22 cellular contexts compared by ENCODE assay signal in the genomic region with DNA sequence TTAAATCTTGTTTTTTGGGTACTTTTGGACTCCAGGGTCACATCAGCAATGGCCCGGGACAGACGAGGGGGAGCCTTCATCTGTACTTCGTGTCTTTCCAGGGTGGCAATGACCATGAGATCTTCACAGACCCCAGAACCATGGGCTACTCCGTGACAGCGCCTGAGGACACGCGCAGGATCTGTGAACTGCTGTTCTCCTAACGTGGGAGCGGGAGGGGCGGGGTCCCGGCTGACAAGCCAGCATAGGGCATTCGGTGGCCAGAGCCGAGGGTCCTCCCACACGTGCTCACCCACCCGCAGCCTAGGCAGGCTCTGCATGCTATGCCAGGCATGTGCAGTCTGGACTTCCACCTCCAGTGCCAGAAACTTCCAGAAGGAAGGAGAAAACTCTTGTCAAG. TPM values are rescaled to one million over a fixed set of nuclear protein-coding genes. Genes with fewer than 3 reads are reported as not detected.
DNase-seq lines count a peak whose midpoint lies in the region; ATAC-seq and TF ChIP-seq lines count a peak whose summit lies in the region.
"Had no signal": no experiment of that assay in that cellular context is flagged by ENCODE, and none has a peak within 500 bp of the region (broad histone marks: within the 10 kb centered on the region; RNA-seq: fewer than 3 reads in every experiment).

No MANE protein-coding gene starts in this region.

- no peak overlapping the region for H3K9ac ChIP-seq in SK-N-SH
- H3K9ac ChIP-seq in SK-N-MC (ENCODE audit: insufficient read length), result no peak overlapping the region

- H3K9me3 Mint-ChIP-seq in osteocyte (ENCODE audit: unreplicated experiment) (no peaks in the 10 kb centered on the region), type B pancreatic cell (no peaks in the 10 kb centered on the region)
- H3K9me3 Mint-ChIP-seq: stimulated activated effector memory CD8-positive, alpha-beta T cell treated with anti-CD3 and anti-CD28 coated beads, Interleukin-12 subunit alpha, Interleukin-12 subunit beta, amount 100 ng/mL, for 72 hours; T-helper 2 cell treated with Interferon-gamma antibody and Interleukin-4, amounts not matched to agents 5 μg/mL and 100 μg/mL, for 36 hours had no signal

- peaks cover 54% of the 10 kb centered on the region for H3F3A ChIP-seq in SK-N-SH (replicated peaks; ENCODE audit: insufficient read depth)

- H3K9me2 ChIP-seq in SK-N-SH, result no peaks in the 10 kb centered on the region

- DNase-seq in SK-N-SH (peak; percentile 19), SK-N-MC (ENCODE audit: low read depth, low spot score) (no peak), osteocyte (ENCODE audit: extremely low spot score, unreplicated experiment) (peak; percentile 81), sigmoid colon (no peak), type B pancreatic cell (ENCODE audit: extremely low spot score, unreplicated experiment) (no peak)
- DNase-seq: activated CD4-positive, CD25-positive, alpha-beta regulatory T cell; activated effector memory CD4-positive, alpha-beta T cell treated with Interleukin-2 at 50 U/mL for 16 hours; anterior cingulate cortex; C1 segment of cervical spinal cord; DMS153; IMR-90; left colon; NCI-H2029; NCI-H446 treated with DMSO at 0.1 percent for 48 hours; SHP77; small intestine; trophoblast cell had no signal

- no peak overlapping the region for H3K4me2 ChIP-seq in SK-N-SH

- peak overlapping the region; percentile 2 to 23; a peak in 2 of 4 replicates for H3K27ac ChIP-seq in SK-N-SH (ENCODE audit: low read depth in 2 of 2, low read length in 1 of 2)
- H3K27ac ChIP-seq in SK-N-MC, result peak overlapping the region; percentile 78
- no peak overlapping the region for H3K27ac ChIP-seq in sigmoid colon
- H3K27ac ChIP-seq: 22Rv1 had no signal

- H3K27me3 ChIP-seq in SK-N-SH (ENCODE audit: insufficient read depth), result no peaks in the 10 kb centered on the region
- no peaks in the 10 kb centered on the region for H3K27me3 ChIP-seq in sigmoid colon

- H3K36me3 ChIP-seq in SK-N-SH (replicated peaks in 1 of 2; ENCODE audit: control insufficient read depth in 1 of 2, insufficient read depth in 2 of 2, low read length in 1 of 2) (peaks cover 12 to 27% of the 10 kb centered on the region in 2 experiments), SK-N-MC (ENCODE audit: insufficient read depth, low read length) (peaks cover 46% of the 10 kb centered on the region; the same call in 1 of the 2 replicates), sigmoid colon (peaks cover 0 to 38% (median 4%) of the 10 kb centered on the region in 4 donors)

- no peak for TF ChIP-seq POLR2A in sigmoid colon (IDR thresholded peaks at IDR 0.05)

- no peaks in the 10 kb centered on the region for H3K27me3 Mint-ChIP-seq in osteocyte (ENCODE audit: unreplicated experiment)
- no peaks in the 10 kb centered on the region for H3K27me3 Mint-ChIP-seq in type B pancreatic cell

- 83% methylated on average over 5 of the region's 15 CpGs for WGBS in SK-N-SH (ENCODE audit: low lambda C conversion rate)
- 91 to 94% methylated on average over 15 of the region's 15 CpGs for WGBS in sigmoid colon, 2 donors

- H3K36me3 Mint-ChIP-seq in osteocyte (ENCODE audit: unreplicated experiment) (peaks cover 12% of the 10 kb centered on the region), type B pancreatic cell (peaks cover 19% of the 10 kb centered on the region)

- TF ChIP-seq CTCF in SK-N-SH (IDR thresholded peaks at IDR 0.05) (no peak), osteocyte (IDR thresholded peaks at IDR 0.05) (no peak), sigmoid colon (IDR thresholded peaks at IDR 0.05) (no peak), type B pancreatic cell (conservative IDR thresholded peaks at IDR 0.05) (no peak)

- H3K4me1 ChIP-seq in SK-N-SH (ENCODE audit: control insufficient read depth in 1 of 2, insufficient read depth in 2 of 2, low read depth in 1 of 2, low read length in 1 of 2), result peaks cover 13 to 21% of the 10 kb centered on the region in 2 experiments; a peak in 3 of 4 replicates
- no peaks in the 10 kb centered on the region for H3K4me1 ChIP-seq in sigmoid colon

- H3K4me1 Mint-ChIP-seq in osteocyte (ENCODE audit: unreplicated experiment) (peaks cover 14% of the 10 kb centered on the region), type B pancreatic cell (ENCODE audit: unreplicated experiment) (peaks cover 5% of the 10 kb centered on the region)

- peaks cover 35% of the 10 kb centered on the region; the same call in 1 of the 2 replicates for H3K79me2 ChIP-seq in SK-N-SH (ENCODE audit: insufficient read depth)

- peaks cover 40% of the 10 kb centered on the region for H4K20me1 ChIP-seq in SK-N-SH (ENCODE audit: insufficient read depth)

- no peak for TF ChIP-seq EP300 in SK-N-SH (IDR thresholded peaks at IDR 0.05; ENCODE audit: borderline replicate concordance in 1 of 2, low read depth in 1 of 2, low read length in 1 of 2)
- TF ChIP-seq EP300 in sigmoid colon (IDR thresholded peaks at IDR 0.05), result no peak

- H3K9me3 ChIP-seq in SK-N-SH, result no peaks in the 10 kb centered on the region
- no peaks in the 10 kb centered on the region for H3K9me3 ChIP-seq in SK-N-MC (ENCODE audit: low read depth, low read length)
- H3K9me3 ChIP-seq in sigmoid colon, result no peaks in the 10 kb centered on the region

- ATAC-seq in SK-N-SH treated with all-trans-retinoic acid at 6 μM for 48 hours, result no peak
- ATAC-seq: left colon; stimulated activated effector memory CD8-positive, alpha-beta T cell treated with anti-CD3 and anti-CD28 coated beads, Interleukin-12 subunit alpha, Interleukin-12 subunit beta, amount 100 ng/mL, for 72 hours had no signal

- H3K4me3 ChIP-seq in SK-N-SH (ENCODE audit: low read depth in 2 of 2, low read length in 1 of 2), result no peak overlapping the region
- no peak overlapping the region for H3K4me3 ChIP-seq in SK-N-MC
- H3K4me3 ChIP-seq in sigmoid colon, result no peak overlapping the region

- CTCF ChIA-PET in SK-N-SH (lab: Yijun Ruan, JAX), result no interaction called here

- POLR2A ChIA-PET in SK-N-SH (lab: Yijun Ruan, JAX), result no interaction called here

- no peak for TF ChIP-seq RAD21 in SK-N-SH (IDR thresholded peaks at IDR 0.05; ENCODE audit: low read length)

- no peak overlapping the region for H2AFZ ChIP-seq in SK-N-SH (ENCODE audit: low read depth)

- no peak overlapping the region for H3K27ac Mint-ChIP-seq in osteocyte (ENCODE audit: unreplicated experiment)
- no peak overlapping the region for H3K27ac Mint-ChIP-seq in type B pancreatic cell
- H3K27ac Mint-ChIP-seq: stimulated activated effector memory CD8-positive, alpha-beta T cell treated with anti-CD3 and anti-CD28 coated beads, Interleukin-12 subunit alpha, Interleukin-12 subunit beta, amount 100 ng/mL, for 72 hours; T-helper 2 cell treated with Interferon-gamma antibody and Interleukin-4, amounts not matched to agents 5 μg/mL and 100 μg/mL, for 36 hours had no signal

- no peak overlapping the region for H3K4me3 Mint-ChIP-seq in osteocyte (ENCODE audit: unreplicated experiment)
- H3K4me3 Mint-ChIP-seq in type B pancreatic cell, result no peak overlapping the region
- H3K4me3 Mint-ChIP-seq: stimulated activated effector memory CD8-positive, alpha-beta T cell treated with anti-CD3 and anti-CD28 coated beads, Interleukin-12 subunit alpha, Interleukin-12 subunit beta, amount 100 ng/mL, for 72 hours; T-helper 2 cell treated with Interferon-gamma antibody and Interleukin-4, amounts not matched to agents 5 μg/mL and 100 μg/mL, for 36 hours had no signal

- intact Hi-C loops in sigmoid colon (cut with DNase I), result no loop called here

TF ChIP-seq in SK-N-SH, 30 proteins besides CTCF, POLR2A, EP300 and RAD21 (continues in another document):
- TF ChIP-seq MEF2A (IDR thresholded peaks at IDR 0.05; ENCODE audit: borderline replicate concordance, low read depth) (no peak), RCOR1 (IDR thresholded peaks at IDR 0.05; ENCODE audit: low read length) (no peak), SMC3 (IDR thresholded peaks at IDR 0.05; ENCODE audit: low read depth, low read length) (no peak), NFIC (IDR thresholded peaks at IDR 0.05; ENCODE audit: borderline replicate concordance) (no peak)

TF ChIP-seq in SK-N-SH treated with all-trans-retinoic acid at 6 μM for 48 hours, 23 proteins besides CTCF, POLR2A, EP300 and RAD21 (continues in another document):
- TF ChIP-seq, protein P1, sequence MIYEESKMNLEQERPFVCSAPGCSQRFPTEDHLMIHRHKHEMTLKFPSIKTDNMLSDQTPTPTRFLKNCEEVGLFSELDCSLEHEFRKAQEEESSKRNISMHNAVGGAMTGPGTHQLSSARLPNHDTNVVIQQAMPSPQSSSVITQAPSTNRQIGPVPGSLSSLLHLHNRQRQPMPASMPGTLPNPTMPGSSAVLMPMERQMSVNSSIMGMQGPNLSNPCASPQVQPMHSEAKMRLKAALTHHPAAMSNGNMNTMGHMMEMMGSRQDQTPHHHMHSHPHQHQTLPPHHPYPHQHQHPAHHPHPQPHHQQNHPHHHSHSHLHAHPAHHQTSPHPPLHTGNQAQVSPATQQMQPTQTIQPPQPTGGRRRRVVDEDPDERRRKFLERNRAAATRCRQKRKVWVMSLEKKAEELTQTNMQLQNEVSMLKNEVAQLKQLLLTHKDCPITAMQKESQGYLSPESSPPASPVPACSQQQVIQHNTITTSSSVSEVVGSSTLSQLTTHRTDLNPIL (CRISPR knock-in tag; IDR thresholded peaks at IDR 0.05; ENCODE audit: low read depth), result no peak

RNA-seq across cellular contexts. Expression of gene CARHSP1, which starts 21.2 kb away (rescaled TPM):
- 60.6 and 93.6 TPM in 2 replicates for polyA plus RNA-seq in SK-N-SH (2012; rRNA removed)
- 41.7 and 53.3 TPM in 2 replicates for polyA plus RNA-seq in SK-N-SH (2012; cell fraction: cytosol; rRNA removed)
- polyA plus RNA-seq in SK-N-SH (2012; cell fraction: nucleus; rRNA removed), result 56.6 and 82.5 TPM in 2 replicates
- total RNA-seq in osteocyte, result 69.6 and 70.2 TPM in 2 replicates
- 10 to 100 TPM; 32.1 to 79.5 (median 52.8) TPM for total RNA-seq in sigmoid colon
- 100 to 1,000 TPM; 121 to 154 (median 134) TPM for polyA plus RNA-seq in sigmoid colon
- 84.6 and 88.0 TPM in 2 replicates for total RNA-seq in type B pancreatic cell (ENCODE audit: low replicate concordance)

RNA-seq across cellular contexts. Expression of gene LITAFD, which starts 34.5 kb away (rescaled TPM):
- not detected in 2 replicates for polyA plus RNA-seq in SK-N-SH (2012; rRNA removed)
- not detected in 2 replicates for polyA plus RNA-seq in SK-N-SH (2012; cell fraction: cytosol; rRNA removed)
- not detected in 2 replicates for polyA plus RNA-seq in SK-N-SH (2012; cell fraction: nucleus; rRNA removed)
- not detected in 2 replicates for total RNA-seq in osteocyte
- total RNA-seq in sigmoid colon, result not detected
- polyA plus RNA-seq in sigmoid colon, result not detected
- total RNA-seq in type B pancreatic cell (ENCODE audit: low replicate concordance), result not detected in 2 replicates
- total RNA-seq: IMR-90, left colon, omental fat pad had no signal
- polyA plus RNA-seq: IMR-90, small intestine had no signal

RNA-seq across cellular contexts. Expression of gene PMM2, which starts 50.0 kb away (rescaled TPM):
- polyA plus RNA-seq in SK-N-SH (2012; rRNA removed) (24.3 and 27.6 TPM in 2 replicates), sigmoid colon (10 to 100 TPM; 29.8 to 52.4 (median 33.6) TPM)
- 23.4 and 28.8 TPM in 2 replicates for polyA plus RNA-seq in SK-N-SH (2012; cell fraction: cytosol; rRNA removed)
- polyA plus RNA-seq in SK-N-SH (2012; cell fraction: nucleus; rRNA removed), result 47.6 and 49.7 TPM in 2 replicates
- total RNA-seq in osteocyte (42.9 and 45.3 TPM in 2 replicates), sigmoid colon (10 to 100 TPM; 13.6 to 22.1 (median 18.4) TPM), type B pancreatic cell (ENCODE audit: low replicate concordance) (35.5 and 64.3 TPM in 2 replicates)

RNA-seq across cellular contexts. Expression of gene TMEM186, which starts 50.2 kb away (rescaled TPM):
- polyA plus RNA-seq in SK-N-SH (2012; rRNA removed), result 13.2 and 18.2 TPM in 2 replicates
- 16.1 and 16.8 TPM in 2 replicates for polyA plus RNA-seq in SK-N-SH (2012; cell fraction: cytosol; rRNA removed)
- 15.9 and 16.9 TPM in 2 replicates for polyA plus RNA-seq in SK-N-SH (2012; cell fraction: nucleus; rRNA removed)
- total RNA-seq in osteocyte, result 11.9 and 12.1 TPM in 2 replicates
- 10 to 100 TPM in 2 of 4 donors, 1 to 10 TPM in 2; 1.9 to 13.3 (median 8.7) TPM for total RNA-seq in sigmoid colon
- polyA plus RNA-seq in sigmoid colon, result 10 to 100 TPM in 1 of 3 donors, 1 to 10 TPM in 2; 9.0 to 13.9 (median 9.9) TPM
- total RNA-seq in type B pancreatic cell (ENCODE audit: low replicate concordance), result 14.2 and 18.4 TPM in 2 replicates

Comparison
In these comparisons a context has a peak if more than half of its experiments do, and no peak if none do; other contexts are left out.
1. DNase-seq: peak in SK-N-SH (single experiment) and osteocyte (single experiment); none in SK-N-MC (single experiment), sigmoid colon (single experiment) and type B pancreatic cell (single experiment).
2. H3K27ac ChIP-seq: peak in SK-N-SH (2 of 2) and SK-N-MC (single experiment); none in sigmoid colon (0 of 4).